Comparison of ENCODE assay signal across 20 cellular contexts in the genomic region with DNA sequence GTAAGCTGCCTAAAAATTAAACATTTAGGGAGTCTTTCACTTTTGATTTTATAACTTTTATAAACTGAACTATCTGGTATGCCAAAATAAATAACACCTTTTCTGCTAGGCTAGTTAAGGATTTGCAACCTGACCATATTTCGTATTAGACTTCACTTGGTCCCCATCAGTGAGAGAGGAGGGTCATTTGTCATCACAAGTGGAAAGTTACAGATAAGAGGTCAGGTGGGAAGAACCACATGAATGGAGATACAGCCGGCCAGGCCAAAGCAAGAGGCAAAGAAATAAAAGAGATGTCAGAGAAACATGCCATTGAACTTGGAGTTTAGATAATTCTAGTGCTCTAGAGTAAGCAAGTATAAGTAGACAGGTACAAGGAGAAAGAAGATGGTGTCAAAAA. TPM values are rescaled to one million over a fixed set of nuclear protein-coding genes. Genes with fewer than 3 reads are reported as not detected.
A peak's percentile ranks its signal among the peaks of the same experiment; 100 is the strongest.
DNase-seq lines count a peak whose midpoint lies in the region; ATAC-seq, FAIRE-seq and TF ChIP-seq lines count a peak whose summit lies in the region.
"Had no signal": no experiment of that assay in that cellular context is flagged by ENCODE, and none has a peak within 500 bp of the region (broad histone marks: within the 10 kb centered on the region; RNA-seq: fewer than 3 reads in every experiment).

No MANE protein-coding gene starts in this region.

- CTCF ChIA-PET in CD8-positive, alpha-beta memory T cell (lab: Charles Lee), result no interaction called here
- CTCF ChIA-PET in K562 (lab: Yijun Ruan, JAX; ENCODE audit: low intra/inter-chr PET ratio), result no interaction called here
- CTCF ChIA-PET in activated CD8-positive, alpha-beta T cell treated with anti-CD3 and anti-CD28 coated beads for 36 hours (lab: Charles Lee), result interaction anchor here (1.1 to 1.6 kb wide), 2 partner anchors 16 to 27 kb away, joined by 3 read pairs; no protein-coding TSS in a partner anchor

- peaks cover 33% of the 10 kb centered on the region for H3K36me3 ChIP-seq in CD8-positive, alpha-beta memory T cell (ENCODE audit: insufficient read depth, low read length)
- peaks cover 91% of the 10 kb centered on the region for H3K36me3 ChIP-seq in K562 (ENCODE audit: control insufficient read depth, insufficient read depth, low read length)

- TF ChIP-seq POLR2A in K562 (conservative IDR thresholded peaks at IDR 0.05), result no peak

- POLR2A ChIA-PET in CD8-positive, alpha-beta memory T cell (lab: Charles Lee), result no interaction called here
- POLR2A ChIA-PET in K562 (lab: Yijun Ruan, JAX), result no interaction called here
- POLR2A ChIA-PET in activated CD8-positive, alpha-beta T cell treated with anti-CD3 and anti-CD28 coated beads for 36 hours (lab: Charles Lee), result no interaction called here

- BruUV-seq in K562 (replicated peaks; lab: Mats Ljungman, UMichigan), result no TSS peak

- no peaks in the 10 kb centered on the region for H3K27me3 ChIP-seq in CD8-positive, alpha-beta memory T cell (ENCODE audit: insufficient read depth, low read length, poor library complexity, severe bottlenecking)
- H3K27me3 ChIP-seq in K562 (ENCODE audit: control insufficient read depth in 2 of 2, insufficient read depth in 2 of 2, low read length in 2 of 2), result no peaks in the 10 kb centered on the region
- H3K27me3 ChIP-seq: BLaER1 had no signal

- H3K79me2 ChIP-seq in K562 (ENCODE audit: control insufficient read depth, insufficient read depth, low read length), result no peaks in the 10 kb centered on the region

- TF ChIP-seq RAD21 in K562 (CRISPR knock-in tag; conservative IDR thresholded peaks at IDR 0.05 in 1 of 2, IDR thresholded peaks at IDR 0.05 in 1 of 2), result no peak

- no peaks in the 10 kb centered on the region for H3K9me3 Mint-ChIP-seq in activated T-cell treated with anti-CD3 and anti-CD28 coated beads, Interleukin-2, amount 50 U/mL, for 72 hours
- H3K9me3 Mint-ChIP-seq in CD8-positive, alpha-beta memory T cell, result no peaks in the 10 kb centered on the region
- no peaks in the 10 kb centered on the region for H3K9me3 Mint-ChIP-seq in activated CD8-positive, alpha-beta T cell treated with anti-CD3 and anti-CD28 coated beads for 36 hours
- H3K9me3 Mint-ChIP-seq: CD4-positive, alpha-beta T cell; HFFc6 had no signal

- H2AFZ ChIP-seq in K562 (ENCODE audit: low read depth, low read length), result no peak overlapping the region

- H3K4me2 ChIP-seq in K562 (ENCODE audit: insufficient read depth, low read length), result no peak overlapping the region
- H3K4me2 ChIP-seq: BLaER1 had no signal

- no peak for DNase-seq in activated T-cell treated with anti-CD3 and anti-CD28 coated beads, Interleukin-2, amount 50 U/mL, for 72 hours
- DNase-seq in activated T-cell treated with anti-CD3 and anti-CD28 coated beads for 4 hours (no peak), K562 (ENCODE audit: extremely low read depth in 1 of 4, low spot score in 3 of 4) (peak in 1 of 4 experiments; percentile 10)
- no peak for DNase-seq in CD8-positive, alpha-beta memory T cell
- DNase-seq in stimulated activated CD8-positive, alpha-beta memory T cell treated with anti-CD3 and anti-CD28 coated beads, Interleukin-4, amount 100 ng/mL, for 48 hours, result no peak
- DNase-seq in activated CD8-positive, alpha-beta T cell treated with anti-CD3 and anti-CD28 coated beads for 36 hours, result no peak
- DNase-seq: Calu3; CD4-positive, alpha-beta T cell; COR-L47; DMS53; DMS79 treated with DMSO at 0.1 percent for 48 hours; GF-D8; GOT3; HFFc6 had no signal

- TF ChIP-seq CTCF in K562 (IDR thresholded peaks at IDR 0.05 in 2 of 3, conservative IDR thresholded peaks at IDR 0.05 in 1 of 3; ENCODE audit: insufficient read depth in 2 of 3, low read depth in 1 of 3, low read length in 3 of 3), result no peak
- no peak for TF ChIP-seq CTCF in activated CD8-positive, alpha-beta T cell treated with anti-CD3 and anti-CD28 coated beads for 36 hours (IDR thresholded peaks at IDR 0.05)

- H3K4me3 Mint-ChIP-seq in activated T-cell treated with anti-CD3 and anti-CD28 coated beads, Interleukin-2, amount 50 U/mL, for 72 hours, result no peak overlapping the region
- H3K4me3 Mint-ChIP-seq in CD8-positive, alpha-beta memory T cell, result no peak overlapping the region
- H3K4me3 Mint-ChIP-seq in activated CD8-positive, alpha-beta T cell treated with anti-CD3 and anti-CD28 coated beads for 36 hours, result no peak overlapping the region
- H3K4me3 Mint-ChIP-seq: B cell; CD4-positive, alpha-beta T cell; HFFc6 had no signal

- H3K9me3 ChIP-seq in CD8-positive, alpha-beta memory T cell (ENCODE audit: low read length), result no peaks in the 10 kb centered on the region
- H3K9me3 ChIP-seq in K562 (replicated peaks; ENCODE audit: control insufficient read depth, insufficient read depth, low read depth, low read length), result no peaks in the 10 kb centered on the region
- H3K9me3 ChIP-seq: BLaER1, HAP-1 had no signal

- H3K4me3 ChIP-seq in CD8-positive, alpha-beta memory T cell (ENCODE audit: low read length), result no peak overlapping the region
- H3K4me3 ChIP-seq in K562, result no peak overlapping the region
- H3K4me3 ChIP-seq: BLaER1, HAP-1 had no signal

- peak overlapping the region; percentile 4 for H3K27ac Mint-ChIP-seq in activated T-cell treated with anti-CD3 and anti-CD28 coated beads, Interleukin-2, amount 50 U/mL, for 72 hours
- peak overlapping the region in 6 of 8 donors; percentile 4 to 87 (median 34) for H3K27ac Mint-ChIP-seq in CD8-positive, alpha-beta memory T cell
- H3K27ac Mint-ChIP-seq in activated CD8-positive, alpha-beta T cell treated with anti-CD3 and anti-CD28 coated beads for 36 hours, result no peak overlapping the region
- H3K27ac Mint-ChIP-seq: B cell; CD4-positive, alpha-beta T cell; HFFc6 had no signal

- H4K20me1 ChIP-seq in K562 (replicated peaks; ENCODE audit: control insufficient read depth, insufficient read depth, low read length), result no peaks in the 10 kb centered on the region
- H4K20me1 ChIP-seq: BLaER1 had no signal

- H3K36me3 Mint-ChIP-seq in activated T-cell treated with anti-CD3 and anti-CD28 coated beads, Interleukin-2, amount 50 U/mL, for 72 hours (ENCODE audit: insufficient read depth in 2 of 2), result peaks cover 0 to 22% of the 10 kb centered on the region in 2 donors
- peaks cover 3 to 67% (median 11%) of the 10 kb centered on the region in 3 donors for H3K36me3 Mint-ChIP-seq in CD8-positive, alpha-beta memory T cell
- H3K36me3 Mint-ChIP-seq in activated CD8-positive, alpha-beta T cell treated with anti-CD3 and anti-CD28 coated beads for 36 hours (ENCODE audit: low read depth), result peaks cover 22% of the 10 kb centered on the region

- H3K27ac ChIP-seq in CD8-positive, alpha-beta memory T cell (ENCODE audit: low read depth, low read length), result no peak overlapping the region
- H3K27ac ChIP-seq in K562 (ENCODE audit: extremely low read depth, low read depth, low read length), result no peak overlapping the region
- H3K27ac ChIP-seq: BLaER1, C4-2B had no signal

- no peak overlapping the region for H3K9ac ChIP-seq in K562 (ENCODE audit: insufficient read depth in 1 of 2, low read depth in 2 of 2, low read length in 2 of 2)
- H3K9ac ChIP-seq: BLaER1 had no signal

- no peak for FAIRE-seq in K562 (lab: Jason Lieb, UNC)
- FAIRE-seq: GM12891, GM18507 had no signal

- 44% methylated on average over 2 of the region's 2 CpGs for WGBS in K562 (ENCODE audit: insufficient coverage, low coverage, missing lambda C conversion rate)

- H3K27me3 Mint-ChIP-seq in activated T-cell treated with anti-CD3 and anti-CD28 coated beads, Interleukin-2, amount 50 U/mL, for 72 hours (ENCODE audit: low read depth), result no peaks in the 10 kb centered on the region
- no peaks in the 10 kb centered on the region for H3K27me3 Mint-ChIP-seq in CD8-positive, alpha-beta memory T cell
- H3K27me3 Mint-ChIP-seq in activated CD8-positive, alpha-beta T cell treated with anti-CD3 and anti-CD28 coated beads for 36 hours, result no peaks in the 10 kb centered on the region
- H3K27me3 Mint-ChIP-seq: B cell; CD4-positive, alpha-beta T cell had no signal

- no peak for ATAC-seq in activated T-cell treated with anti-CD3 and anti-CD28 coated beads, Interleukin-2, amount 50 U/mL, for 72 hours (replicated peaks in 1 of 2)
- ATAC-seq in K562, result no peak
- ATAC-seq in activated CD8-positive, alpha-beta T cell treated with anti-CD3 and anti-CD28 coated beads for 36 hours, result no peak

- no peak for TF ChIP-seq EP300 in K562 (IDR thresholded peaks at IDR 0.05; ENCODE audit: low read length)

- intact Hi-C loops in K562 (cut with micrococcal nuclease), result loop anchor here (5.0 kb wide), 1 partner anchor 390 kb away; no protein-coding TSS in a partner anchor
- intact Hi-C loops in activated CD8-positive, alpha-beta T cell treated with anti-CD3 and anti-CD28 coated beads for 36 hours (cut with micrococcal nuclease), result no loop called here

- H3K4me1 Mint-ChIP-seq in activated T-cell treated with anti-CD3 and anti-CD28 coated beads, Interleukin-2, amount 50 U/mL, for 72 hours (ENCODE audit: low read depth), result no peaks in the 10 kb centered on the region
- no peaks in the 10 kb centered on the region for H3K4me1 Mint-ChIP-seq in CD8-positive, alpha-beta memory T cell
- H3K4me1 Mint-ChIP-seq in activated CD8-positive, alpha-beta T cell treated with anti-CD3 and anti-CD28 coated beads for 36 hours (ENCODE audit: low read depth), result no peaks in the 10 kb centered on the region
- H3K4me1 Mint-ChIP-seq: B cell had no signal

- no peaks in the 10 kb centered on the region for H3K4me1 ChIP-seq in CD8-positive, alpha-beta memory T cell (ENCODE audit: insufficient read depth, low read length)
- no peaks in the 10 kb centered on the region for H3K4me1 ChIP-seq in K562 (replicated peaks in 1 of 2; ENCODE audit: control insufficient read depth in 2 of 2, insufficient read depth in 2 of 2, low read length in 2 of 2)
- H3K4me1 ChIP-seq: BLaER1, HAP-1 had no signal

- no peaks in the 10 kb centered on the region for H3K9me1 ChIP-seq in K562 (ENCODE audit: control insufficient read depth, insufficient read depth, low read length)

- in situ Hi-C loops in K562 (cut with MboI), result no loop called here

RNA-seq across cellular contexts. Expression of a gene that starts 44.5 kb away (rescaled TPM):
- total RNA-seq in activated T-cell treated with anti-CD3 and anti-CD28 coated beads, Interleukin-2, amount 50 U/mL, for 72 hours, result 10 to 100 TPM; 17.1 to 17.8 TPM
- 10 to 100 TPM; 25.7 to 26.1 TPM for total RNA-seq in CD8-positive, alpha-beta memory T cell
- polyA plus RNA-seq in CD8-positive, alpha-beta memory T cell, result 54.2 TPM
- total RNA-seq in K562 (2011; cell fraction: chromatin; rRNA removed; ENCODE audit: low replicate concordance), result 23.9 and 54.4 TPM in 2 replicates
- 18.5 and 19.9 TPM in 2 replicates for total RNA-seq in K562 (2011; cell fraction: nucleolus; rRNA removed)
- total RNA-seq in K562 (2011; cell fraction: nucleoplasm; rRNA removed), result 44.6 and 66.5 TPM in 2 replicates
- 10.6 and 18.5 TPM in 2 replicates for total RNA-seq in K562 (2014; rRNA removed)
- total RNA-seq in K562 (2014; rRNA removed; fragmentation: Illumina TruSeq; extraction: Trizol), result 47.8 and 54.0 TPM in 2 replicates
- total RNA-seq in K562 (2015; rRNA removed; fragmentation: Illumina TruSeq; extraction: Trizol), result 35.1 and 36.5 TPM in 2 replicates
- total RNA-seq in K562 (2021), result 56.8 and 59.8 TPM in 2 replicates
- 58.4 and 66.1 TPM in 2 replicates for polyA plus RNA-seq in K562 (2011; rRNA removed)
- 16.5 and 48.0 TPM in 2 replicates for polyA plus RNA-seq in K562 (2011; cell fraction: cytosol; rRNA removed)
- 17.4 and 32.2 TPM in 2 replicates for polyA plus RNA-seq in K562 (2011; cell fraction: nucleus; rRNA removed)
- 66.4 and 79.0 TPM in 2 replicates for polyA plus RNA-seq in K562 (2012)
- 57.9 and 67.7 TPM in 2 replicates for polyA plus RNA-seq in K562 (2014; fragmentation: Illumina TruSeq; extraction: Trizol)
- polyA plus RNA-seq in K562 (2014; fragmentation: Nextera tagmentation; extraction: Ambion mirVana), result 100 to 1,000 TPM; 175 to 249 TPM
- 41.5 and 53.9 TPM in 2 replicates for polyA plus RNA-seq in K562 (2014; rRNA removed)
- polyA minus RNA-seq in K562 (2011; rRNA and poly(A)+ RNA removed), result 35.3 and 55.2 TPM in 2 replicates
- 21.3 and 22.6 TPM in 2 replicates for polyA minus RNA-seq in K562 (2011; cell fraction: cytosol; rRNA and poly(A)+ RNA removed)
- polyA minus RNA-seq in K562 (2011; cell fraction: nucleus; rRNA and poly(A)+ RNA removed), result 18.3 and 36.7 TPM in 2 replicates
- 10 to 100 TPM; 21.1 to 23.4 TPM for total RNA-seq in activated CD8-positive, alpha-beta T cell treated with anti-CD3 and anti-CD28 coated beads for 36 hours
